ENCODE assay signal across 12 cellular contexts in genomic region chr17:78474631-78475146, GRCh38.
DNase-seq lines count a peak whose midpoint lies in the region; ATAC-seq and TF ChIP-seq lines count a peak whose summit lies in the region.
"Had no signal": no experiment of that assay in that cellular context is flagged by ENCODE, and none has a peak within 500 bp of the region (broad histone marks: within the 10 kb centered on the region; RNA-seq: fewer than 3 reads in every experiment).

No MANE protein-coding gene starts in this region.

- H3K4me1 ChIP-seq in neuronal stem cell (ENCODE audit: control insufficient read depth in 2 of 2, insufficient read depth in 1 of 2, low read depth in 1 of 2, low read length in 2 of 2) (peaks cover 0 to 1% of the 10 kb centered on the region in 2 donors), osteoblast (ENCODE audit: insufficient read depth, low read length) (no peaks in the 10 kb centered on the region)

- H3K36me3 ChIP-seq in neuronal stem cell (replicated peaks in 1 of 2; ENCODE audit: control insufficient read depth in 2 of 2, insufficient read depth in 2 of 2, low read length in 2 of 2): no peaks in the 10 kb centered on the region
- H3K36me3 ChIP-seq in osteoblast (ENCODE audit: insufficient read depth, low read length): no peaks in the 10 kb centered on the region
- H3K36me3 ChIP-seq: right lobe of liver had no signal

- H3K79me1 ChIP-seq in neuronal stem cell (ENCODE audit: low read depth, low read length): no peaks in the 10 kb centered on the region

- H3K4me3 ChIP-seq in neuronal stem cell (ENCODE audit: low read length in 2 of 2) (no peak overlapping the region), osteoblast (ENCODE audit: insufficient read depth, low read length) (no peak overlapping the region)
- H3K4me3 ChIP-seq: right lobe of liver had no signal

- H3K27me3 ChIP-seq in neuronal stem cell (ENCODE audit: control insufficient read depth in 3 of 3, insufficient read depth in 3 of 3, low read depth in 1 of 3, low read length in 3 of 3): peaks cover 0 to 27% (median 2%) of the 10 kb centered on the region in 3 experiments
- H3K27me3 ChIP-seq in osteoblast (ENCODE audit: insufficient read depth, low read length): peaks cover 16% of the 10 kb centered on the region
- H3K27me3 ChIP-seq: right lobe of liver had no signal

- no peak overlapping the region for H2AK5ac ChIP-seq in neuronal stem cell (ENCODE audit: low read depth, low read length)

- H2BK15ac ChIP-seq in neuronal stem cell (ENCODE audit: low read length): no peak overlapping the region

- no peaks in the 10 kb centered on the region for H4K20me1 ChIP-seq in osteoblast (ENCODE audit: insufficient read depth, low read length)

- no peak overlapping the region for H4K91ac ChIP-seq in neuronal stem cell (ENCODE audit: low read depth, low read length, poor library complexity)

- peaks cover 0 to 6% of the 10 kb centered on the region in 2 donors for H3K9me3 ChIP-seq in neuronal stem cell (replicated peaks in 1 of 2; ENCODE audit: control insufficient read depth in 2 of 2, insufficient read depth in 1 of 2, low read depth in 1 of 2, low read length in 2 of 2)
- H3K9me3 ChIP-seq in osteoblast (ENCODE audit: low read depth, low read length): no peaks in the 10 kb centered on the region
- H3K9me3 ChIP-seq: right lobe of liver had no signal

- no CpG with 5 or more reads among the region's 18 CpGs for whole genome bisulfite sequencing in neuronal stem cell (ENCODE audit: extremely low coverage in 2 of 2, insufficient read length in 2 of 2, insufficient replicate concordance in 1 of 2), 2 donors

- no peak overlapping the region for H2BK120ac ChIP-seq in neuronal stem cell (ENCODE audit: low read depth, low read length)

- H2BK5ac ChIP-seq in neuronal stem cell (ENCODE audit: low read length): no peak overlapping the region

- no peak overlapping the region for H3K9ac ChIP-seq in neuronal stem cell (ENCODE audit: low read depth, low read length, poor library complexity)

- DNase-seq in neuronal stem cell (ENCODE audit: low spot score) (no peak), osteoblast (ENCODE audit: insufficient read length, low spot score, missing footprints) (no peak), superior temporal gyrus (ENCODE audit: extremely low spot score) (no peak), SHP77 treated with DMSO at 0.1 percent for 48 hours (lab: John Stamatoyannopoulos, UW) (no peak)
- DNase-seq in stimulated activated CD4-positive, alpha-beta T cell treated with anti-CD3 and anti-CD28 coated beads, Interleukin-4, amount 100 ng/mL, for 1 hour: no peak
- DNase-seq: effector CD4-positive, alpha-beta T cell; EL; OCI-M1; right lobe of liver had no signal

- ATAC-seq in GM18511 (IDR thresholded peaks at IDR 0.05; ENCODE audit: unreplicated experiment) (peak; percentile 75), GM21515 (IDR thresholded peaks at IDR 0.05; ENCODE audit: unreplicated experiment) (peak; percentile 56), HG03460 (IDR thresholded peaks at IDR 0.05; ENCODE audit: unreplicated experiment) (peak; percentile 62)

- no peak overlapping the region for H2BK12ac ChIP-seq in neuronal stem cell (ENCODE audit: low read length)

- no peak overlapping the region for H3K4me2 ChIP-seq in neuronal stem cell (ENCODE audit: insufficient read depth, low read length, poor library complexity, severe bottlenecking)
- no peak overlapping the region for H3K4me2 ChIP-seq in osteoblast (ENCODE audit: insufficient read depth, low read length)

- no peak overlapping the region for H3K4ac ChIP-seq in neuronal stem cell (ENCODE audit: low read length)

- no peak for TF ChIP-seq CTCF in osteoblast (IDR thresholded peaks at IDR 0.05; ENCODE audit: extremely low read depth, low read depth, low read length)

- H4K8ac ChIP-seq in neuronal stem cell (ENCODE audit: low read depth, low read length): no peak overlapping the region

- H2AFZ ChIP-seq in neuronal stem cell (ENCODE audit: low read length) (no peak overlapping the region), osteoblast (ENCODE audit: low read length) (no peak overlapping the region)

- no peak overlapping the region for H3K14ac ChIP-seq in neuronal stem cell (ENCODE audit: low read length)

- H3K79me2 ChIP-seq in osteoblast (ENCODE audit: insufficient read depth, low read length): no peaks in the 10 kb centered on the region

- no peak overlapping the region for H3K23ac ChIP-seq in neuronal stem cell (ENCODE audit: low read depth, low read length, poor library complexity)

- peak overlapping the region; percentile 53 for H3K18ac ChIP-seq in neuronal stem cell (ENCODE audit: low read length)

- H3K27ac ChIP-seq in neuronal stem cell (replicated peaks; ENCODE audit: low read length): no peak overlapping the region
- H3K27ac ChIP-seq in osteoblast (ENCODE audit: low read depth, low read length): no peak overlapping the region
- H3K27ac ChIP-seq: right lobe of liver had no signal
